8 cellular contexts compared by ENCODE assay signal in genomic region chr2:54455584-54456525, GRCh38. TPM values are rescaled to one million over a fixed set of nuclear protein-coding genes. Genes with fewer than 3 reads are reported as not detected.
A peak's percentile ranks its signal among the peaks of the same experiment; 100 is the strongest.
DNase-seq lines count a peak whose midpoint lies in the region; ATAC-seq and TF ChIP-seq lines count a peak whose summit lies in the region.

Gene SPTBN1 (plus strand): TSS chr2:54456327. CDS start chr2:54526419, 70,092 bp downstream.

- peaks cover 20% of the 10 kb centered on the region for H3K4me1 ChIP-seq in SJSA1 (replicated peaks)
- H3K4me1 ChIP-seq in psoas muscle = peaks cover 22% of the 10 kb centered on the region

- CTCF ChIA-PET in AG04449 (lab: Yijun Ruan, JAX) = no interaction called here

- TF ChIP-seq EP300 in Ishikawa (IDR thresholded peaks at IDR 0.05; ENCODE audit: borderline replicate concordance) = no peak

- no peaks in the 10 kb centered on the region for H3K27me3 ChIP-seq in SJSA1 (replicated peaks)
- no peaks in the 10 kb centered on the region for H3K27me3 ChIP-seq in brain microvascular endothelial cell (replicated peaks)
- no peaks in the 10 kb centered on the region for H3K27me3 ChIP-seq in psoas muscle (ENCODE audit: insufficient read depth in 3 of 3, low read length in 2 of 3)

- DNase-seq in AG04449 (ENCODE audit: low read depth, low spot score) (peak; percentile 53), SJSA1 (ENCODE audit: low read depth in 1 of 2, low spot score in 2 of 2) (peak; percentile 67 to 93), brain microvascular endothelial cell (peak; percentile 82), hypothalamus (lab: John Stamatoyannopoulos, UW) (peak; percentile 61 to 97 (median 91)), psoas muscle (peak; percentile 92 to 96)

- WGBS in psoas muscle, 3 donors = 0 to 1% (median 0%) methylated on average over 41 to 85 of the region's 88 CpGs

- H3K36me3 ChIP-seq in SJSA1 (peaks cover 14% of the 10 kb centered on the region), brain microvascular endothelial cell (replicated peaks) (no peaks in the 10 kb centered on the region), psoas muscle (ENCODE audit: insufficient read depth in 1 of 2, low read depth in 1 of 2) (no peaks in the 10 kb centered on the region)

- in situ Hi-C loops in brain microvascular endothelial cell (cut with HindIII; ENCODE audit: low pct_ligation_motif_present, low sequenced_read_pairs) = no loop called here

- intact Hi-C loops in psoas muscle (cut with DNase I) = loop anchor here in 1 of 2 donors (5.0 kb wide), 3 partner anchors 71 to 334 kb away; a partner anchor contains a TSS

- H3K27ac ChIP-seq in SJSA1 (peak within 1 kb of the TSS; percentile 65), brain microvascular endothelial cell (peak within 1 kb of the TSS; percentile 48), psoas muscle (peak within 1 kb of the TSS; percentile 87)

- no peak for TF ChIP-seq RAD21 in Ishikawa (IDR thresholded peaks at IDR 0.05; ENCODE audit: low read depth)

- POLR2A ChIA-PET in AG04449 (lab: Yijun Ruan, JAX) = interaction anchor here (0.7 kb wide), 1 partner anchor 13 kb away, joined by 3 read pairs; no protein-coding TSS in a partner anchor

- H3K9me3 ChIP-seq in SJSA1 (replicated peaks) (no peaks in the 10 kb centered on the region), psoas muscle (no peaks in the 10 kb centered on the region)

- no peak for TF ChIP-seq CTCF in AG04449 (IDR thresholded peaks at IDR 0.05; ENCODE audit: insufficient read depth, low read length, missing control alignments)
- TF ChIP-seq CTCF in brain microvascular endothelial cell (IDR thresholded peaks at IDR 0.05; ENCODE audit: low read depth, low read length, missing control alignments) = no peak
- no peak for TF ChIP-seq CTCF in psoas muscle (IDR thresholded peaks at IDR 0.05)

- ATAC-seq in GM18517 (IDR thresholded peaks at IDR 0.05; ENCODE audit: unreplicated experiment) (peak; percentile 23), psoas muscle (peak; percentile 82 to 88 (median 85)), HG02840 (IDR thresholded peaks at IDR 0.05; ENCODE audit: low FRiP score, unreplicated experiment) (no peak)

- H3K4me3 ChIP-seq in AG04449 (ENCODE audit: low read depth, low read length) = peak within 1 kb of the TSS; percentile 76
- peak within 1 kb of the TSS; percentile 97 for H3K4me3 ChIP-seq in SJSA1
- peak within 1 kb of the TSS; percentile 78 for H3K4me3 ChIP-seq in brain microvascular endothelial cell (ENCODE audit: low read depth, low read length)
- H3K4me3 ChIP-seq in psoas muscle = peak within 1 kb of the TSS; percentile 85

TF ChIP-seq in Ishikawa, 13 proteins besides CTCF, POLR2A, EP300 and RAD21:
- TF ChIP-seq, protein P1, sequence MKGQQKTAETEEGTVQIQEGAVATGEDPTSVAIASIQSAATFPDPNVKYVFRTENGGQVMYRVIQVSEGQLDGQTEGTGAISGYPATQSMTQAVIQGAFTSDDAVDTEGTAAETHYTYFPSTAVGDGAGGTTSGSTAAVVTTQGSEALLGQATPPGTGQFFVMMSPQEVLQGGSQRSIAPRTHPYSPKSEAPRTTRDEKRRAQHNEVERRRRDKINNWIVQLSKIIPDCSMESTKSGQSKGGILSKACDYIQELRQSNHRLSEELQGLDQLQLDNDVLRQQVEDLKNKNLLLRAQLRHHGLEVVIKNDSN (IDR thresholded peaks at IDR 0.05) = no peak
- 0 out of 2 replicates have a peak, but pooled peaks have one; percentile 32 for TF ChIP-seq MAX (IDR thresholded peaks at IDR 0.05)

RNA-seq across cellular contexts. Expression of gene SPTBN1, which starts in this region (rescaled TPM):
- total RNA-seq in SJSA1 (2014; rRNA removed; shearing (Covaris generic)) = 102 and 180 TPM in 2 replicates
- 100 to 1,000 TPM in 1 of 4 donors, 10 to 100 TPM in 3; 87.8 to 180 (median 96.2) TPM for total RNA-seq in psoas muscle
- polyA plus RNA-seq in psoas muscle = 10 to 100 TPM; 22.9 to 56.1 (median 32.9) TPM
